In genomic region chr22:37052386-37053309, GRCh38 we compare ENCODE assay signal across 9 cellular contexts. TPM values are rescaled to one million over a fixed set of nuclear protein-coding genes. Genes with fewer than 3 reads are reported as not detected.
DNase-seq lines count a peak whose midpoint lies in the region; ATAC-seq and TF ChIP-seq lines count a peak whose summit lies in the region.
"Had no signal": no experiment of that assay in that cellular context is flagged by ENCODE, and none has a peak within 500 bp of the region (broad histone marks: within the 10 kb centered on the region; RNA-seq: fewer than 3 reads in every experiment).

No MANE protein-coding gene starts in this region.

- no peak overlapping the region for H3K9ac ChIP-seq in mammary epithelial cell (ENCODE audit: insufficient read depth, low read length)

- WGBS in mammary epithelial cell (ENCODE audit: low coverage, missing lambda C conversion rate), result 93% methylated on average over 22 of the region's 25 CpGs
- 86 to 89% methylated on average over 19 to 24 of the region's 25 CpGs for WGBS in mesodermal cell (ENCODE audit: insufficient coverage in 2 of 2), 2 experiments

- H3K27ac ChIP-seq in mammary epithelial cell (ENCODE audit: insufficient read depth, low read depth, low read length) (no peak overlapping the region), mesodermal cell (ENCODE audit: low read depth, low read length, severe bottlenecking) (no peak overlapping the region), uterus (peak overlapping the region in 1 of 2 donors; percentile 48)

- no TSS peak for BruUV-seq in mammary epithelial cell (replicated peaks; lab: Mats Ljungman, UMichigan)

- H3K4me1 ChIP-seq in mammary epithelial cell (ENCODE audit: insufficient read depth, low read length) (peaks cover 5% of the 10 kb centered on the region), mesodermal cell (ENCODE audit: control insufficient read depth, insufficient read depth, low read length, poor library complexity, severe bottlenecking) (peaks cover 6% of the 10 kb centered on the region), uterus (no peaks in the 10 kb centered on the region)

- CTCF ChIA-PET in mammary epithelial cell (lab: Charles Lee; ENCODE audit: low non-redundant PET), result no interaction called here

- TF ChIP-seq CTCF in mammary epithelial cell (conservative IDR thresholded peaks at IDR 0.05 in 1 of 2, IDR thresholded peaks at IDR 0.05 in 1 of 2; ENCODE audit: extremely low read depth in 1 of 2, insufficient read depth in 1 of 2, low read depth in 1 of 2, low read length in 2 of 2), result no peak
- no peak for TF ChIP-seq CTCF in uterus (IDR thresholded peaks at IDR 0.05)

- ATAC-seq in Right ventricle myocardium inferior (no peak), left ventricle myocardium superior (no peak), GM19397 (IDR thresholded peaks at IDR 0.05; ENCODE audit: unreplicated experiment) (no peak)

- DNase-seq in Right ventricle myocardium inferior (ENCODE audit: missing footprints) (peak; percentile 42), left ventricle myocardium superior (no peak), mammary epithelial cell (no peak), uterus (no peak), NCI-H748 (lab: John Stamatoyannopoulos, UW; ENCODE audit: unreplicated experiment) (no peak), GOT3 (lab: John Stamatoyannopoulos, UW) (no peak)
- DNase-seq: T-helper 9 cell had no signal

- no peaks in the 10 kb centered on the region for H4K20me1 ChIP-seq in mammary epithelial cell (ENCODE audit: insufficient read depth, low read length)

- intact Hi-C loops in Right ventricle myocardium inferior (cut with DNase I), result no loop called here
- intact Hi-C loops in left ventricle myocardium superior (cut with micrococcal nuclease), result no loop called here
- intact Hi-C loops in mammary epithelial cell (cut with micrococcal nuclease), result no loop called here
- intact Hi-C loops in uterus (cut with DNase I; ENCODE audit: low total_unique reads), result no loop called here

- peak overlapping the region; percentile 94 for H2AFZ ChIP-seq in mammary epithelial cell (ENCODE audit: low read depth, low read length)

- in situ Hi-C loops in mammary epithelial cell (cut with MboI; ENCODE audit: low sequenced_read_pairs in 2 of 2), result no loop called here

- H3K36me3 ChIP-seq in mammary epithelial cell (ENCODE audit: insufficient read depth, low read length) (peaks cover 1% of the 10 kb centered on the region), mesodermal cell (ENCODE audit: control insufficient read depth, insufficient read depth, low read length) (peaks cover 34% of the 10 kb centered on the region), uterus (no peaks in the 10 kb centered on the region)

- dilution Hi-C loops in mammary epithelial cell (cut with HindIII; ENCODE audit: low sequenced_read_pairs), result loop anchor here (5.0 to 10.0 kb wide), 10 partner anchors 65 to 382 kb away; partner anchors contain the start of genes C1QTNF6 and SSTR3

- no peak for TF ChIP-seq POLR2A in uterus (IDR thresholded peaks at IDR 0.05)

- H3K27me3 ChIP-seq in mammary epithelial cell (ENCODE audit: insufficient read depth, low read length), result no peaks in the 10 kb centered on the region
- no peaks in the 10 kb centered on the region for H3K27me3 ChIP-seq in uterus

- H3K79me2 ChIP-seq in mammary epithelial cell (ENCODE audit: insufficient read depth, low read length), result no peaks in the 10 kb centered on the region

- H3K9me3 ChIP-seq in mammary epithelial cell (replicated peaks; ENCODE audit: insufficient read depth, low read length) (no peaks in the 10 kb centered on the region), mesodermal cell (ENCODE audit: control insufficient read depth, low read length) (no peaks in the 10 kb centered on the region), uterus (no peaks in the 10 kb centered on the region)

- H3K4me3 ChIP-seq in mammary epithelial cell (replicated peaks in 1 of 3; ENCODE audit: insufficient read depth in 1 of 3, low read depth in 2 of 3, low read length in 3 of 3), result peak overlapping the region; percentile 56 to 67 (median 61)
- H3K4me3 ChIP-seq in mesodermal cell (ENCODE audit: extremely low read depth, insufficient read depth, low read length, poor library complexity, severe bottlenecking), result peak overlapping the region; percentile 81
- H3K4me3 ChIP-seq in uterus, result peak overlapping the region; percentile 31 to 74

- H3K4me2 ChIP-seq in mammary epithelial cell (ENCODE audit: insufficient read depth, low read depth, low read length), result peak overlapping the region; percentile 90

RNA-seq across cellular contexts. Expression of gene KCTD17, which starts 1.1 kb away (rescaled TPM):
- total RNA-seq in Right ventricle myocardium inferior (11.2 TPM), left ventricle myocardium superior (9.8 TPM), mammary epithelial cell (10 to 100 TPM; 19.2 to 25.9 TPM), uterus (10 to 100 TPM in 2 of 4 donors, 1 to 10 TPM in 1, under 1 TPM in 1; 0.59 to 31.7 (median 15.4) TPM)
- 18.4 TPM for polyA plus RNA-seq in mammary epithelial cell
- 29.2 TPM for polyA minus RNA-seq in mammary epithelial cell
- polyA plus RNA-seq in mesodermal cell (2013, experiment 1 of 2), result 44.1 TPM
- polyA plus RNA-seq in mesodermal cell (2013, experiment 2 of 2), result 37.1 TPM

RNA-seq across cellular contexts. Expression of gene MPST, which starts 33.1 kb away (rescaled TPM):
- 58.4 TPM for total RNA-seq in Right ventricle myocardium inferior
- 56.7 TPM for total RNA-seq in left ventricle myocardium superior
- total RNA-seq in mammary epithelial cell, result 10 to 100 TPM; 40.1 to 81.0 TPM
- polyA plus RNA-seq in mammary epithelial cell, result 40.7 TPM
- 13.8 TPM for polyA minus RNA-seq in mammary epithelial cell
- 92.4 TPM for polyA plus RNA-seq in mesodermal cell (2013, experiment 1 of 2)
- 76.8 TPM for polyA plus RNA-seq in mesodermal cell (2013, experiment 2 of 2)
- 100 to 1,000 TPM in 2 of 4 donors, 10 to 100 TPM in 2; 37.1 to 152 (median 84.1) TPM for total RNA-seq in uterus

RNA-seq across cellular contexts. Expression of gene TST, which starts 33.4 kb away (rescaled TPM):
- total RNA-seq in Right ventricle myocardium inferior (54.6 TPM), left ventricle myocardium superior (45.8 TPM), mammary epithelial cell (10 to 100 TPM; 20.4 to 40.2 TPM), uterus (10 to 100 TPM; 19.6 to 36.8 (median 25.1) TPM)
- polyA plus RNA-seq in mammary epithelial cell, result 33.2 TPM
- polyA minus RNA-seq in mammary epithelial cell, result 5.8 TPM
- 29.0 TPM for polyA plus RNA-seq in mesodermal cell (2013, experiment 1 of 2)
- polyA plus RNA-seq in mesodermal cell (2013, experiment 2 of 2), result 28.8 TPM

RNA-seq across cellular contexts. Expression of gene TMPRSS6, which starts 56.9 kb away (rescaled TPM):
- total RNA-seq in Right ventricle myocardium inferior (not detected), left ventricle myocardium superior (not detected), mammary epithelial cell (not detected), uterus (not detected)
- polyA plus RNA-seq in mammary epithelial cell, result not detected
- not detected for polyA minus RNA-seq in mammary epithelial cell
- polyA plus RNA-seq in mesodermal cell (2013, experiment 1 of 2), result not detected
- not detected for polyA plus RNA-seq in mesodermal cell (2013, experiment 2 of 2)
